ENCODE assay signal across 2 cellular contexts in genomic region chr3:169150343-169150742, GRCh38.
TF ChIP-seq lines count a peak whose summit lies in the region.

No MANE protein-coding gene starts in this region.

TF ChIP-seq in HCT116, 20 proteins besides CTCF, POLR2A, EP300 and RAD21 (continued from another document):
- TF ChIP-seq ZBTB33 (IDR thresholded peaks at IDR 0.05; ENCODE audit: extremely low read depth, insufficient replicate concordance, low read length) = no peak
- TF ChIP-seq CBX3 (IDR thresholded peaks at IDR 0.05; ENCODE audit: low read depth) = no peak
- no peak for TF ChIP-seq EZH2phosphoT487 (IDR thresholded peaks at IDR 0.05; ENCODE audit: borderline replicate concordance)
- no peak for TF ChIP-seq SP1 (IDR thresholded peaks at IDR 0.05; ENCODE audit: low read depth)
- no peak for TF ChIP-seq FOSL1 (IDR thresholded peaks at IDR 0.05; ENCODE audit: low read depth)
- TF ChIP-seq ZNF274 (IDR thresholded peaks at IDR 0.05; ENCODE audit: low read depth, low read length) = no peak
- no peak for TF ChIP-seq ZFX (IDR thresholded peaks at IDR 0.05)
- TF ChIP-seq YY1 (IDR thresholded peaks at IDR 0.05; ENCODE audit: extremely low read depth, insufficient replicate concordance, low read depth, low read length) = no peak
- no peak for TF ChIP-seq JUND (IDR thresholded peaks at IDR 0.05)
- TF ChIP-seq REST (IDR thresholded peaks at IDR 0.05; ENCODE audit: low read depth) = no peak
- no peak for TF ChIP-seq ELF1 (IDR thresholded peaks at IDR 0.05; ENCODE audit: borderline replicate concordance, low read depth)
- TF ChIP-seq ATF3 (IDR thresholded peaks at IDR 0.05) = no peak
- TF ChIP-seq TCF7L2 (IDR thresholded peaks at IDR 0.05; ENCODE audit: borderline replicate concordance, extremely low read depth, insufficient read depth, insufficient read length) = no peak
- TF ChIP-seq SIN3A (IDR thresholded peaks at IDR 0.05; ENCODE audit: low read depth) = no peak
- TF ChIP-seq, protein P1, sequence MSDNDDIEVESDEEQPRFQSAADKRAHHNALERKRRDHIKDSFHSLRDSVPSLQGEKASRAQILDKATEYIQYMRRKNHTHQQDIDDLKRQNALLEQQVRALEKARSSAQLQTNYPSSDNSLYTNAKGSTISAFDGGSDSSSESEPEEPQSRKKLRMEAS (IDR thresholded peaks at IDR 0.05) = no peak
- TF ChIP-seq CEBPB (IDR thresholded peaks at IDR 0.05; ENCODE audit: low read depth) = no peak
- no peak for TF ChIP-seq EGR1 (IDR thresholded peaks at IDR 0.05; ENCODE audit: low read depth)

TF ChIP-seq in K562, 482 proteins besides CTCF, POLR2A, EP300 and RAD21 (continued from another document):
- TF ChIP-seq RREB1 (CRISPR knock-in tag; IDR thresholded peaks at IDR 0.05) (no peak), FOXJ3 (CRISPR knock-in tag; IDR thresholded peaks at IDR 0.05) (no peak), TEAD2 (tag; IDR thresholded peaks at IDR 0.05) (no peak), HNRNPLL (IDR thresholded peaks at IDR 0.05; ENCODE audit: low read depth, low read length, poor library complexity, severe bottlenecking) (no peak)
- TF ChIP-seq, protein P2, sequence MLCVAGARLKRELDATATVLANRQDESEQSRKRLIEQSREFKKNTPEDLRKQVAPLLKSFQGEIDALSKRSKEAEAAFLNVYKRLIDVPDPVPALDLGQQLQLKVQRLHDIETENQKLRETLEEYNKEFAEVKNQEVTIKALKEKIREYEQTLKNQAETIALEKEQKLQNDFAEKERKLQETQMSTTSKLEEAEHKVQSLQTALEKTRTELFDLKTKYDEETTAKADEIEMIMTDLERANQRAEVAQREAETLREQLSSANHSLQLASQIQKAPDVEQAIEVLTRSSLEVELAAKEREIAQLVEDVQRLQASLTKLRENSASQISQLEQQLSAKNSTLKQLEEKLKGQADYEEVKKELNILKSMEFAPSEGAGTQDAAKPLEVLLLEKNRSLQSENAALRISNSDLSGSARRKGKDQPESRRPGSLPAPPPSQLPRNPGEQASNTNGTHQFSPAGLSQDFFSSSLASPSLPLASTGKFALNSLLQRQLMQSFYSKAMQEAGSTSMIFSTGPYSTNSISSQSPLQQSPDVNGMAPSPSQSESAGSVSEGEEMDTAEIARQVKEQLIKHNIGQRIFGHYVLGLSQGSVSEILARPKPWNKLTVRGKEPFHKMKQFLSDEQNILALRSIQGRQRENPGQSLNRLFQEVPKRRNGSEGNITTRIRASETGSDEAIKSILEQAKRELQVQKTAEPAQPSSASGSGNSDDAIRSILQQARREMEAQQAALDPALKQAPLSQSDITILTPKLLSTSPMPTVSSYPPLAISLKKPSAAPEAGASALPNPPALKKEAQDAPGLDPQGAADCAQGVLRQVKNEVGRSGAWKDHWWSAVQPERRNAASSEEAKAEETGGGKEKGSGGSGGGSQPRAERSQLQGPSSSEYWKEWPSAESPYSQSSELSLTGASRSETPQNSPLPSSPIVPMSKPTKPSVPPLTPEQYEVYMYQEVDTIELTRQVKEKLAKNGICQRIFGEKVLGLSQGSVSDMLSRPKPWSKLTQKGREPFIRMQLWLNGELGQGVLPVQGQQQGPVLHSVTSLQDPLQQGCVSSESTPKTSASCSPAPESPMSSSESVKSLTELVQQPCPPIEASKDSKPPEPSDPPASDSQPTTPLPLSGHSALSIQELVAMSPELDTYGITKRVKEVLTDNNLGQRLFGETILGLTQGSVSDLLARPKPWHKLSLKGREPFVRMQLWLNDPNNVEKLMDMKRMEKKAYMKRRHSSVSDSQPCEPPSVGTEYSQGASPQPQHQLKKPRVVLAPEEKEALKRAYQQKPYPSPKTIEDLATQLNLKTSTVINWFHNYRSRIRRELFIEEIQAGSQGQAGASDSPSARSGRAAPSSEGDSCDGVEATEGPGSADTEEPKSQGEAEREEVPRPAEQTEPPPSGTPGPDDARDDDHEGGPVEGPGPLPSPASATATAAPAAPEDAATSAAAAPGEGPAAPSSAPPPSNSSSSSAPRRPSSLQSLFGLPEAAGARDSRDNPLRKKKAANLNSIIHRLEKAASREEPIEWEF (CRISPR knock-in tag; IDR thresholded peaks at IDR 0.05) = no peak
TF ChIP-seq in K562: peak in this region for 0.
